ENCODE assay signal across 11 cellular contexts in genomic region chr9:17528859-17529258, GRCh38. TPM values are rescaled to one million over a fixed set of nuclear protein-coding genes. Genes with fewer than 3 reads are reported as not detected.
DNase-seq lines count a peak whose midpoint lies in the region; ATAC-seq and TF ChIP-seq lines count a peak whose summit lies in the region.
"Had no signal": no experiment of that assay in that cellular context is flagged by ENCODE, and none has a peak within 500 bp of the region (broad histone marks: within the 10 kb centered on the region; RNA-seq: fewer than 3 reads in every experiment).

No MANE protein-coding gene starts in this region.

- POLR2A ChIA-PET in OCI-LY7 (lab: Charles Lee) = no interaction called here

- H3K79me2 ChIP-seq in OCI-LY7 (ENCODE audit: insufficient read depth, low read depth, low read length) = no peaks in the 10 kb centered on the region

- H3K4me3 ChIP-seq in left ventricle myocardium inferior (no peak overlapping the region), OCI-LY7 (ENCODE audit: low read depth, low read length, poor library complexity, severe bottlenecking) (no peak overlapping the region), WERI-Rb-1 (ENCODE audit: low read depth, low read length) (no peak overlapping the region)
- H3K4me3 ChIP-seq: skin epidermis had no signal

- H3K9me3 ChIP-seq in left ventricle myocardium inferior (replicated peaks) (no peaks in the 10 kb centered on the region), OCI-LY7 (ENCODE audit: low read length) (no peaks in the 10 kb centered on the region), WERI-Rb-1 (ENCODE audit: severe bottlenecking) (no peaks in the 10 kb centered on the region)

- H3K4me1 ChIP-seq in left ventricle myocardium inferior (no peaks in the 10 kb centered on the region), OCI-LY7 (ENCODE audit: insufficient read depth, low read length, poor library complexity, severe bottlenecking) (no peaks in the 10 kb centered on the region)

- H2AFZ ChIP-seq in OCI-LY7 (ENCODE audit: low read length) = no peak overlapping the region

- intact Hi-C loops in left ventricle myocardium inferior (cut with micrococcal nuclease) (loop anchor here (5.0 kb wide), 1 partner anchor 678 kb away; no protein-coding TSS in a partner anchor), left ventricle myocardium superior (cut with micrococcal nuclease) (loop anchor here (2.0 to 10.0 kb wide), 2 partner anchors 270 to 686 kb away; no protein-coding TSS in a partner anchor), OCI-LY7 (cut with micrococcal nuclease; ENCODE audit: unreplicated experiment) (no loop called here)

- H3K4me2 ChIP-seq in OCI-LY7 (ENCODE audit: low read length) = no peak overlapping the region

- BruUV-seq in OCI-LY7 (replicated peaks; lab: Mats Ljungman, UMichigan) = no TSS peak

- H3K36me3 ChIP-seq in left ventricle myocardium inferior (no peaks in the 10 kb centered on the region), OCI-LY7 (ENCODE audit: insufficient read depth, low read length) (no peaks in the 10 kb centered on the region), WERI-Rb-1 (no peaks in the 10 kb centered on the region)

- no peaks in the 10 kb centered on the region for H4K20me1 ChIP-seq in OCI-LY7 (ENCODE audit: insufficient read depth, low read length)

- H3K27ac ChIP-seq in left ventricle myocardium inferior (replicated peaks) (no peak overlapping the region), OCI-LY7 (ENCODE audit: low read depth, low read length, poor library complexity, severe bottlenecking) (no peak overlapping the region), WERI-Rb-1 (no peak overlapping the region)
- H3K27ac ChIP-seq: skin epidermis had no signal

- TF ChIP-seq CTCF in left ventricle myocardium inferior (IDR thresholded peaks at IDR 0.05; ENCODE audit: borderline replicate concordance) = peak; percentile 40
- TF ChIP-seq CTCF in OCI-LY7 (conservative IDR thresholded peaks at IDR 0.05; ENCODE audit: low read length) = peak; percentile 72
- no peak for TF ChIP-seq CTCF in WERI-Rb-1 (IDR thresholded peaks at IDR 0.05; ENCODE audit: low read depth, low read length)

- H3K27me3 ChIP-seq in left ventricle myocardium inferior (ENCODE audit: low read depth) (peaks cover 12% of the 10 kb centered on the region), WERI-Rb-1 (ENCODE audit: insufficient read depth, low read depth, severe bottlenecking) (no peaks in the 10 kb centered on the region)

- H3K9me2 ChIP-seq in OCI-LY7 (ENCODE audit: insufficient read depth, low read length) = no peaks in the 10 kb centered on the region

- DNase-seq in left ventricle myocardium inferior (no peak), left ventricle myocardium superior (no peak), OCI-LY7 (ENCODE audit: low spot score) (peak; percentile 3), fibroblast of the conjunctiva (ENCODE audit: low read depth) (peak; percentile 3), WERI-Rb-1 (no peak), left lobe of liver (ENCODE audit: low spot score) (no peak), amygdala (lab: John Stamatoyannopoulos, UW) (no peak), HPDE6-E6E7 (ENCODE audit: extremely low spot score) (no peak)
- DNase-seq: activated T-cell treated with anti-CD3 and anti-CD28 coated beads, Interleukin-2, amount 50 U/mL, for 24 hours had no signal

- ATAC-seq in left ventricle myocardium superior (no peak), left lobe of liver (no peak)

- CTCF ChIA-PET in OCI-LY7 (lab: Charles Lee; ENCODE audit: unreplicated experiment) = no interaction called here

RNA-seq across cellular contexts. Expression of gene SH3GL2, which starts 50.0 kb away (rescaled TPM):
- total RNA-seq in left ventricle myocardium inferior (7.3 TPM), left ventricle myocardium superior (3.1 TPM), OCI-LY7 (2022) (not detected in 2 replicates), left lobe of liver (not detected)
- not detected in 2 replicates for total RNA-seq in OCI-LY7 (2014; rRNA removed; shearing (Covaris generic))
- total RNA-seq: glomerular endothelial cell had no signal

Comparison
In these comparisons a context has a peak if more than half of its experiments do, and no peak if none do; other contexts are left out.
1. DNase-seq: peak in OCI-LY7 (single experiment) and fibroblast of the conjunctiva (single experiment); none in left ventricle myocardium inferior (single experiment), left ventricle myocardium superior (single experiment), WERI-Rb-1 (single experiment), left lobe of liver (single experiment), amygdala (0 of 56) and HPDE6-E6E7 (single experiment).